ENCODE assay signal across 8 cellular contexts in the genomic region with DNA sequence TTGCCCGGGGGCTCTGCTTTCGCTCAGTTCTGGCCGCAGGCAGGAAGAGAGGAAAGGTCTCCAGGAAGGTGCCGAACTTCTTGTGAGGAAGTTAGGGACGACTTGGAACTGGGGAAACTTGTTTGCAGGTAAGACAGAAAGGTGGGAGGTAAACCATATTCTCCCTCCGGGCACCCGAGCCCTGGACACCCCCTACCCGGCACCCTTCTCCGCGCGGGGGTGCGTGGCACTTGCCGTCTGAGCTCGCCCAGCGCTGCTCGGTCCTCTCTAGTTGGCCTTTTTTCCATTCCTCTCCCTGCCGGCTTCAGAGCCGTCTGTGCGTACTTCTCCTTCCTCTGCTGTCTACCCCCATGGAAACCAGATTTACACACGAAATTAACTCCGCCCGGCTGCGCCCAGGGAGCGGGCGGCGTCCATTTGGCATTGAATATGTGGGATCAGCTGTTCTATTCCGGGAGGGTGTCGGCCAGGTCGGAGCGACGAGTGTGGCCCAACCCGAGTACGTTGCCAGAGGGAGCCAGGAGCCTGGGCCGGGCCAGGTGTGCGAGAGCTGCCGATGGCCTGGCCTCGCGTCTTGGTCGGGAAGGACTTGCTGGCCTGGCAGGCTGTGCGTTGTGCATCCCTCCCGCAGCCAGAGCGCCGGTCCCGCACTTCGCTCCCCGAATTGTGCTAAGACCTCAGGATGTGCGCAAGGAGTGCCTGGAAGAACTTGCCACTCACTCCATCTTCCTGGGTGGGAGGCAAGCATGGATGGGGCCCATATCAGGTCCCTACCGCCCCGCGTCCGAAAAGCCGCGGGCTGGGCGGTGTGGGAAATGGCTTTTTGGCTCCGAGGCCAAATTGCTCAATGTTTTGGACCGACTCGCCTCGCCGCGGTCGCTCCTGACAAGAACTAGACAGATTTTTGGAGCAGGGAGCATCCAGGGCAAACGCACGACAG. TPM values are rescaled to one million over a fixed set of nuclear protein-coding genes. Genes with fewer than 3 reads are reported as not detected.
DNase-seq lines count a peak whose midpoint lies in the region; TF ChIP-seq lines count a peak whose summit lies in the region.

No MANE protein-coding gene starts in this region.

- DNase-seq in DMS79 treated with DMSO at 0.1 percent for 48 hours (lab: John Stamatoyannopoulos, UW) (peak; percentile 7), DMS79 (lab: John Stamatoyannopoulos, UW) (no peak), smooth muscle cell (lab: John Stamatoyannopoulos, UW; ENCODE audit: unreplicated experiment) (no peak), ureter (ENCODE audit: low spot score) (no peak), G401 (ENCODE audit: low spot score) (no peak), kidney glomerular epithelial cell (lab: John Stamatoyannopoulos, UW) (no peak)
- DNase-seq in activated T-helper 1 cell treated with anti-CD3 and anti-CD28 coated beads, Interleukin-12 subunit alpha, Interleukin-12 subunit beta, Interleukin-2, Interleukin-4 antibody, amounts not matched to agents 30 ng/mL and 10 ng/mL and 1 ng/mL, durations not matched to agents 14 hours and 24 hours and 36 hours (ENCODE audit: low spot score): no peak

- peaks cover 78% of the 10 kb centered on the region for H3K27me3 ChIP-seq in iPS-15b (ENCODE audit: control insufficient read depth, insufficient read depth, low read length)
- H3K27me3 ChIP-seq in smooth muscle cell (ENCODE audit: low read depth): no peaks in the 10 kb centered on the region

- H3K27me3 Mint-ChIP-seq in activated T-helper 1 cell treated with anti-CD3 and anti-CD28 coated beads, Interleukin-12 subunit alpha, Interleukin-12 subunit beta, Interleukin-2, Interleukin-4 antibody, amounts not matched to agents 30 ng/mL and 10 ng/mL and 1 ng/mL, durations not matched to agents 14 hours and 24 hours and 36 hours (ENCODE audit: insufficient read depth): peaks cover 74% of the 10 kb centered on the region

- H3K9me3 ChIP-seq in iPS-15b (ENCODE audit: control insufficient read depth, insufficient read depth, low read length): no peaks in the 10 kb centered on the region
- no peaks in the 10 kb centered on the region for H3K9me3 ChIP-seq in smooth muscle cell (replicated peaks; ENCODE audit: low read depth)

- peaks cover 12% of the 10 kb centered on the region for H3K4me1 Mint-ChIP-seq in activated T-helper 1 cell treated with anti-CD3 and anti-CD28 coated beads, Interleukin-12 subunit alpha, Interleukin-12 subunit beta, Interleukin-2, Interleukin-4 antibody, amounts not matched to agents 30 ng/mL and 10 ng/mL and 1 ng/mL, durations not matched to agents 14 hours and 24 hours and 36 hours (ENCODE audit: low read depth)

- H3K79me2 ChIP-seq in smooth muscle cell (ENCODE audit: low read depth): peaks cover 67% of the 10 kb centered on the region

- peak overlapping the region; percentile 48 for H3K27ac Mint-ChIP-seq in activated T-helper 1 cell treated with anti-CD3 and anti-CD28 coated beads, Interleukin-12 subunit alpha, Interleukin-12 subunit beta, Interleukin-2, Interleukin-4 antibody, amounts not matched to agents 30 ng/mL and 10 ng/mL and 1 ng/mL, durations not matched to agents 14 hours and 24 hours and 36 hours

- intact Hi-C loops in activated T-helper 1 cell treated with anti-CD3 and anti-CD28 coated beads, Interleukin-12 subunit alpha, Interleukin-12 subunit beta, Interleukin-2, Interleukin-4 antibody, amounts not matched to agents 30 ng/mL and 10 ng/mL and 1 ng/mL, durations not matched to agents 14 hours and 24 hours and 36 hours (cut with micrococcal nuclease): loop anchor here (5.0 to 10.0 kb wide), 4 partner anchors 526 to 1686 kb away; no protein-coding TSS in a partner anchor

- H3K9ac ChIP-seq in iPS-15b (ENCODE audit: low read depth, low read length) (no peak overlapping the region), smooth muscle cell (ENCODE audit: low read depth) (peak overlapping the region; percentile 65)

- H3K36me3 ChIP-seq in iPS-15b (ENCODE audit: control insufficient read depth, insufficient read depth, low read length): no peaks in the 10 kb centered on the region
- H3K36me3 ChIP-seq in smooth muscle cell (ENCODE audit: low read depth): no peaks in the 10 kb centered on the region

- H2AFZ ChIP-seq in smooth muscle cell (ENCODE audit: low read depth): no peak overlapping the region

- H3K4me3 Mint-ChIP-seq in activated T-helper 1 cell treated with anti-CD3 and anti-CD28 coated beads, Interleukin-12 subunit alpha, Interleukin-12 subunit beta, Interleukin-2, Interleukin-4 antibody, amounts not matched to agents 30 ng/mL and 10 ng/mL and 1 ng/mL, durations not matched to agents 14 hours and 24 hours and 36 hours: no peak overlapping the region

- peaks cover 2% of the 10 kb centered on the region for H3K36me3 Mint-ChIP-seq in activated T-helper 1 cell treated with anti-CD3 and anti-CD28 coated beads, Interleukin-12 subunit alpha, Interleukin-12 subunit beta, Interleukin-2, Interleukin-4 antibody, amounts not matched to agents 30 ng/mL and 10 ng/mL and 1 ng/mL, durations not matched to agents 14 hours and 24 hours and 36 hours (ENCODE audit: low read depth)

- H4K20me1 ChIP-seq in smooth muscle cell (ENCODE audit: low read depth): peaks cover 61% of the 10 kb centered on the region

- H3F3A ChIP-seq in smooth muscle cell (ENCODE audit: low read depth): peaks cover 4% of the 10 kb centered on the region

- peak overlapping the region; percentile 61 for H3K27ac ChIP-seq in smooth muscle cell (ENCODE audit: low read depth)

- H3K4me2 ChIP-seq in smooth muscle cell: peak overlapping the region; percentile 82

- no peaks in the 10 kb centered on the region for H3K9me3 Mint-ChIP-seq in activated T-helper 1 cell treated with anti-CD3 and anti-CD28 coated beads, Interleukin-12 subunit alpha, Interleukin-12 subunit beta, Interleukin-2, Interleukin-4 antibody, amounts not matched to agents 30 ng/mL and 10 ng/mL and 1 ng/mL, durations not matched to agents 14 hours and 24 hours and 36 hours

- H3K4me1 ChIP-seq in iPS-15b (ENCODE audit: control insufficient read depth, insufficient read depth, low read length) (peaks cover 10% of the 10 kb centered on the region), smooth muscle cell (ENCODE audit: low read depth) (peaks cover 21% of the 10 kb centered on the region)

- in situ Hi-C loops in G401 (cut with HindIII; ENCODE audit: low sequenced_read_pairs): no loop called here

- WGBS in smooth muscle cell (ENCODE audit: low lambda C conversion rate): 2% methylated on average over 63 of the region's 63 CpGs

- peak overlapping the region; percentile 58 for H3K4me3 ChIP-seq in iPS-15b (ENCODE audit: low read depth, low read length)
- peak overlapping the region; percentile 89 for H3K4me3 ChIP-seq in smooth muscle cell

- TF ChIP-seq CTCF in smooth muscle cell (IDR thresholded peaks at IDR 0.05; ENCODE audit: borderline replicate concordance, insufficient read depth, poor library complexity, severe bottlenecking): no peak

RNA-seq across cellular contexts. Expression of gene PDGFRA, which starts 1.7 kb away (rescaled TPM):
- 0.24 and 0.47 TPM in 2 replicates for total RNA-seq in activated T-helper 1 cell treated with anti-CD3 and anti-CD28 coated beads, Interleukin-12 subunit alpha, Interleukin-12 subunit beta, Interleukin-2, Interleukin-4 antibody, amounts not matched to agents 30 ng/mL and 10 ng/mL and 1 ng/mL, durations not matched to agents 14 hours and 24 hours and 36 hours
- 281 and 311 TPM in 2 replicates for total RNA-seq in smooth muscle cell
- polyA plus RNA-seq in smooth muscle cell: 111 and 112 TPM in 2 replicates
- 96.5 TPM for total RNA-seq in ureter
- total RNA-seq in G401 (2014; rRNA removed; shearing (Covaris generic)): 3.4 and 5.0 TPM in 2 replicates

Comparison
In these comparisons a context has a peak if more than half of its experiments do, and no peak if none do; other contexts are left out.
1. RNA of gene PDGFRA, which starts 1.7 kb away (total RNA-seq): 281 to 311 TPM in smooth muscle cell and 96.5 TPM in ureter (single experiment); 3.4 to 5.0 TPM in G401 and 0.24 to 0.47 TPM in activated T-helper 1 cell treated with anti-CD3 and anti-CD28 coated beads, Interleukin-12 subunit alpha, Interleukin-12 subunit beta, Interleukin-2, Interleukin-4 antibody, amounts not matched to agents 30 ng/mL and 10 ng/mL and 1 ng/mL, durations not matched to agents 14 hours and 24 hours and 36 hours; every median in the first group is over 10 times any median in the second.